Comparison of ENCODE assay signal across 22 cellular contexts in the genomic region with DNA sequence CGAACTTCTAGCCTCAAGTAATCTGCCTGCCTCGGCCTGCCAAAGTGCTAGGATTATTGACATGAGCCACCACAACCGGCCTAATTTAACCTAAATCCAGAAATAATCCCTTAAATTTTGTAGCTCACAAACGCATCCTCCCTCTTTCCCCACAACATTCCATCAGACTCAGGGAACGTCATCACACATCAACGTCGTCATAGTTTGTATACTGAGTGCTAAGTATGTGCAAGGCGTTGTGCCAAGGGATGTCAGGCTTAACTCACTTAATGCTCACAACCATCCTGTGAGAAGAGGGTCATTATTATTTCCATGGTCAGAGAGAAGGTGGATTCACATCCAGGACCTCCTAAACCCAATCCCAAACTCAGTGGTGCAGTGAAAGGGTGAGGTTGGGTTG. TPM values are rescaled to one million over a fixed set of nuclear protein-coding genes. Genes with fewer than 3 reads are reported as not detected.
DNase-seq lines count a peak whose midpoint lies in the region; ATAC-seq, FAIRE-seq and TF ChIP-seq lines count a peak whose summit lies in the region.
"Had no signal": no experiment of that assay in that cellular context is flagged by ENCODE, and none has a peak within 500 bp of the region (broad histone marks: within the 10 kb centered on the region; RNA-seq: fewer than 3 reads in every experiment).

No MANE protein-coding gene starts in this region.

- peak overlapping the region in 1 of 2 experiments; percentile 98; a peak in 1 of 4 replicates for H3K4me2 ChIP-seq in H1 (ENCODE audit: insufficient read depth in 1 of 2, low read depth in 2 of 2, low read length in 2 of 2)

- no peak overlapping the region for H4K8ac ChIP-seq in H1 (ENCODE audit: extremely low read depth, insufficient read depth, low read length)

- peaks cover 6 to 10% of the 10 kb centered on the region in 2 experiments for H4K20me1 ChIP-seq in H1 (replicated peaks in 1 of 2; ENCODE audit: control insufficient read depth in 1 of 2, insufficient read depth in 2 of 2, low read length in 2 of 2)

- H3K4ac ChIP-seq in H1 (replicated peaks; ENCODE audit: insufficient read length, low read depth, low read length), result no peak overlapping the region

- H2BK5ac ChIP-seq in H1 (ENCODE audit: low read depth, low read length), result no peak overlapping the region

- 80% methylated on average over 8 of the region's 8 CpGs; no CpG with 5 or more reads in 1 of the 2 experiments for WGBS in H1 (ENCODE audit: extremely low coverage in 1 of 2, insufficient coverage in 1 of 2, insufficient read length in 1 of 2, insufficient replicate concordance in 2 of 2, low coverage in 1 of 2, low lambda C conversion rate in 2 of 2, missing lambda C conversion rate in 1 of 2), 2 experiments

- no peak for TF ChIP-seq EP300 in H1 (IDR thresholded peaks at IDR 0.05; ENCODE audit: borderline replicate concordance in 1 of 2, low read depth in 2 of 2, low read length in 2 of 2)

- no peak overlapping the region for H3K14ac ChIP-seq in H1 (ENCODE audit: insufficient read length)

- H2BK20ac ChIP-seq in H1 (ENCODE audit: low read length), result no peak overlapping the region

- H3K4me3 ChIP-seq in H1 (ENCODE audit: extremely low read depth in 1 of 4, insufficient read depth in 2 of 4, low read depth in 3 of 4, low read length in 4 of 4), result no peak overlapping the region

- H2BK15ac ChIP-seq in H1 (ENCODE audit: low read length), result no peak overlapping the region

- H3K4me3 Mint-ChIP-seq in activated naive CD8-positive, alpha-beta T cell, result peak overlapping the region; percentile 34
- H3K4me3 Mint-ChIP-seq in activated naive CD8-positive, alpha-beta T cell treated with anti-CD3 and anti-CD28 coated beads for 36 hours, result no peak overlapping the region
- H3K4me3 Mint-ChIP-seq in natural killer cell treated with Interleukin-12 subunit alpha and Interleukin-12 subunit beta and Interleukin-15 and Interleukin-18, amount 100 ng/mL, for 72 hours, result peak overlapping the region; percentile 94

- no peak overlapping the region for H2BK120ac ChIP-seq in H1 (replicated peaks; ENCODE audit: low read depth, low read length)

- peaks cover 6% of the 10 kb centered on the region; the same call in 1 of the 2 replicates for H3K23me2 ChIP-seq in H1 (ENCODE audit: low read depth, low read length)

- H3K4me1 ChIP-seq in H1 (replicated peaks in 1 of 4; ENCODE audit: control insufficient read depth in 3 of 4, insufficient read depth in 4 of 4, low read length in 3 of 4), result peaks cover 14 to 26% (median 17%) of the 10 kb centered on the region in 4 experiments

- no peak overlapping the region for H4K91ac ChIP-seq in H1 (replicated peaks; ENCODE audit: insufficient read length, low read length)

- H3K9me3 Mint-ChIP-seq in activated naive CD8-positive, alpha-beta T cell (ENCODE audit: low read depth), result no peaks in the 10 kb centered on the region
- no peaks in the 10 kb centered on the region for H3K9me3 Mint-ChIP-seq in activated naive CD8-positive, alpha-beta T cell treated with anti-CD3 and anti-CD28 coated beads for 36 hours
- H3K9me3 Mint-ChIP-seq in natural killer cell treated with Interleukin-12 subunit alpha and Interleukin-12 subunit beta and Interleukin-15 and Interleukin-18, amount 100 ng/mL, for 72 hours, result peaks cover 4% of the 10 kb centered on the region

- no peak overlapping the region for H3K56ac ChIP-seq in H1 (replicated peaks; ENCODE audit: insufficient read length, low read depth, low read length)

- FAIRE-seq in H1 (lab: Jason Lieb, UNC) (no peak), GM12892 (lab: Jason Lieb, UNC) (no peak)
- FAIRE-seq: G401.6, RCC 7860 had no signal

- H3K79me1 ChIP-seq in H1 (ENCODE audit: low read depth, low read length), result no peaks in the 10 kb centered on the region

- H3K23ac ChIP-seq in H1 (ENCODE audit: insufficient read length), result no peak overlapping the region

- H3K9me3 ChIP-seq in H1 (ENCODE audit: insufficient read depth in 2 of 2, low read depth in 1 of 2, low read length in 1 of 2), result no peaks in the 10 kb centered on the region

- no peaks in the 10 kb centered on the region for H3K79me2 ChIP-seq in H1 (ENCODE audit: control insufficient read depth in 1 of 2, insufficient read depth in 2 of 2, low read length in 2 of 2)

- H3K18ac ChIP-seq in H1 (ENCODE audit: extremely low read depth, low read length), result no peak overlapping the region

- no peak overlapping the region for H3K9ac ChIP-seq in H1 (replicated peaks in 1 of 4; ENCODE audit: extremely low read depth in 1 of 4, low read depth in 3 of 4, low read length in 3 of 4)
- H3K9ac ChIP-seq: KMS-11 had no signal

- H2BK12ac ChIP-seq in H1 (ENCODE audit: low read depth, low read length), result no peak overlapping the region

- H4K5ac ChIP-seq in H1 (ENCODE audit: insufficient read length, low read depth, low read length), result no peak overlapping the region

- DNase-seq in activated naive CD8-positive, alpha-beta T cell treated with anti-CD3 and anti-CD28 coated beads for 36 hours, result no peak
- DNase-seq in H1 (ENCODE audit: low read depth in 1 of 2, low spot score in 2 of 2) (no peak), GM12892 (ENCODE audit: insufficient read length) (no peak), superior temporal gyrus (ENCODE audit: extremely low spot score) (no peak)
- no peak for DNase-seq in natural killer cell treated with Interleukin-12 subunit alpha and Interleukin-12 subunit beta and Interleukin-15 and Interleukin-18, amount 100 ng/mL, for 72 hours (ENCODE audit: low spot score)
- DNase-seq in effector CD4-positive, alpha-beta T cell, result no peak
- DNase-seq: 8988T; COR-L47; NCI-H1417; NCI-H187; NCI-H2107; NCI-H510A; NK-92 treated with Interleukin-12 subunit alpha and Interleukin-12 subunit beta, amount 100 ng/mL, for 24 hours had no signal

- CTCF ChIA-PET in H1 (lab: Charles Lee; ENCODE audit: partially characterized antibody), result interaction anchor here (0.9 to 9.8 kb wide), 4 partner anchors 16 to 161 kb away, joined by 3 to 62 read pairs (median 5); no protein-coding TSS in a partner anchor

- H3K27ac ChIP-seq in H1 (ENCODE audit: low read depth, low read length), result no peak overlapping the region
- H3K27ac ChIP-seq: GM23248, KMS-11 had no signal

- H2AK5ac ChIP-seq in H1 (ENCODE audit: low read depth, low read length), result 0 out of 2 replicates have a peak overlapping the region, but pooled peaks have one; percentile 1

- POLR2A ChIA-PET in H1 (lab: Charles Lee; ENCODE audit: partially characterized antibody), result interaction anchor here (1.1 kb wide), 1 partner anchor 135 kb away, joined by 3 read pairs; no protein-coding TSS in a partner anchor

- H3K27me3 Mint-ChIP-seq in activated naive CD8-positive, alpha-beta T cell, result peaks cover 26% of the 10 kb centered on the region
- H3K27me3 Mint-ChIP-seq in activated naive CD8-positive, alpha-beta T cell treated with anti-CD3 and anti-CD28 coated beads for 36 hours, result peaks cover 48% of the 10 kb centered on the region
- peaks cover 37 to 64% of the 10 kb centered on the region in 2 donors for H3K27me3 Mint-ChIP-seq in natural killer cell treated with Interleukin-12 subunit alpha and Interleukin-12 subunit beta and Interleukin-15 and Interleukin-18, amount 100 ng/mL, for 72 hours

- ATAC-seq in natural killer cell treated with Interleukin-12 subunit alpha and Interleukin-12 subunit beta and Interleukin-15 and Interleukin-18, amount 100 ng/mL, for 72 hours, result no peak
- no peak for ATAC-seq in HG03571 (IDR thresholded peaks at IDR 0.05; ENCODE audit: unreplicated experiment)

- no peak overlapping the region for H2AFZ ChIP-seq in H1 (ENCODE audit: low read length)

- no peak for TF ChIP-seq RAD21 in H1 (IDR thresholded peaks at IDR 0.05 in 1 of 2, conservative IDR thresholded peaks at IDR 0.05 in 1 of 2; ENCODE audit: low read depth in 2 of 2, low read length in 2 of 2)

- no peak overlapping the region for H3K27ac Mint-ChIP-seq in activated naive CD8-positive, alpha-beta T cell
- H3K27ac Mint-ChIP-seq in activated naive CD8-positive, alpha-beta T cell treated with anti-CD3 and anti-CD28 coated beads for 36 hours, result no peak overlapping the region
- H3K27ac Mint-ChIP-seq in natural killer cell treated with Interleukin-12 subunit alpha and Interleukin-12 subunit beta and Interleukin-15 and Interleukin-18, amount 100 ng/mL, for 72 hours, result no peak overlapping the region

- no peaks in the 10 kb centered on the region for H3K36me3 Mint-ChIP-seq in activated naive CD8-positive, alpha-beta T cell
- no peaks in the 10 kb centered on the region for H3K36me3 Mint-ChIP-seq in activated naive CD8-positive, alpha-beta T cell treated with anti-CD3 and anti-CD28 coated beads for 36 hours
- H3K36me3 Mint-ChIP-seq in natural killer cell treated with Interleukin-12 subunit alpha and Interleukin-12 subunit beta and Interleukin-15 and Interleukin-18, amount 100 ng/mL, for 72 hours, result no peaks in the 10 kb centered on the region

- TF ChIP-seq CTCF in H1 (IDR thresholded peaks at IDR 0.05; ENCODE audit: control extremely low read depth in 1 of 3, insufficient read depth in 1 of 3, low read depth in 1 of 3, low read length in 3 of 3), result no peak

- peaks cover 31% of the 10 kb centered on the region for H3K4me1 Mint-ChIP-seq in activated naive CD8-positive, alpha-beta T cell (ENCODE audit: low read depth)
- peaks cover 22% of the 10 kb centered on the region for H3K4me1 Mint-ChIP-seq in activated naive CD8-positive, alpha-beta T cell treated with anti-CD3 and anti-CD28 coated beads for 36 hours
- peaks cover 16 to 20% of the 10 kb centered on the region in 2 donors for H3K4me1 Mint-ChIP-seq in natural killer cell treated with Interleukin-12 subunit alpha and Interleukin-12 subunit beta and Interleukin-15 and Interleukin-18, amount 100 ng/mL, for 72 hours (ENCODE audit: low read depth in 2 of 2)

- TF ChIP-seq POLR2A in H1 (IDR thresholded peaks at IDR 0.05; ENCODE audit: control extremely low read depth in 1 of 2, low read depth in 2 of 2, low read length in 2 of 2), result no peak
- no peak for TF ChIP-seq POLR2A in GM12892 (IDR thresholded peaks at IDR 0.05; ENCODE audit: low read depth, low read length)

- peaks cover 37 to 58% (median 54%) of the 10 kb centered on the region in 4 experiments for H3K27me3 ChIP-seq in H1 (replicated peaks in 1 of 4; ENCODE audit: control insufficient read depth in 3 of 4, extremely low read depth in 1 of 4, insufficient read depth in 3 of 4, low read length in 3 of 4)

- H3K36me3 ChIP-seq in H1 (ENCODE audit: control insufficient read depth in 2 of 4, insufficient read depth in 4 of 4, low read length in 3 of 4), result no peaks in the 10 kb centered on the region

RNA-seq across cellular contexts. Expression of a gene that starts 9.6 kb away (rescaled TPM):
- total RNA-seq in activated naive CD8-positive, alpha-beta T cell treated with anti-CD3 and anti-CD28 coated beads for 36 hours, result not detected
- total RNA-seq in H1 (2021; fragmentation: NEBNext Ultra II Directional; extraction: Animal tissue kit (Norgen Biotek cat#: 25700)), result not detected in 2 replicates
- not detected in 2 replicates for polyA plus RNA-seq in H1 (2011; rRNA removed)
- polyA plus RNA-seq in H1 (2011; cell fraction: cytosol; rRNA removed), result not detected
- not detected for polyA plus RNA-seq in H1 (2011; cell fraction: nucleus; rRNA removed)
- polyA plus RNA-seq in H1 (2012, experiment 1 of 2), result not detected in 4 replicates
- polyA plus RNA-seq in H1 (2012, experiment 2 of 2), result not detected
- not detected for polyA plus RNA-seq in H1 (2013, experiment 1 of 2)
- 0.09 TPM for polyA plus RNA-seq in H1 (2013, experiment 2 of 2)
- polyA minus RNA-seq in H1 (2011; rRNA and poly(A)+ RNA removed), result not detected in 2 replicates
- not detected for polyA minus RNA-seq in H1 (2011; cell fraction: cytosol; rRNA and poly(A)+ RNA removed)
- not detected for polyA minus RNA-seq in H1 (2011; cell fraction: nucleus; rRNA and poly(A)+ RNA removed)
- not detected for total RNA-seq in natural killer cell treated with Interleukin-12 subunit alpha and Interleukin-12 subunit beta and Interleukin-15 and Interleukin-18, amount 100 ng/mL, for 72 hours
- polyA plus RNA-seq in GM12892 (2012; ENCODE audit: missing spikeins), result not detected
- total RNA-seq: GM23248, M059J, Right ventricle myocardium superior had no signal
- polyA plus RNA-seq: AG04450, GM23248 had no signal

RNA-seq across cellular contexts. Expression of a gene that starts 26.0 kb away (rescaled TPM):
- 10 to 100 TPM; 21.2 to 22.5 TPM for total RNA-seq in activated naive CD8-positive, alpha-beta T cell treated with anti-CD3 and anti-CD28 coated beads for 36 hours
- 10.9 and 11.9 TPM in 2 replicates for total RNA-seq in H1 (2021; fragmentation: NEBNext Ultra II Directional; extraction: Animal tissue kit (Norgen Biotek cat#: 25700))
- polyA plus RNA-seq in H1 (2011; rRNA removed), result 3.0 and 4.5 TPM in 2 replicates
- 5.6 TPM for polyA plus RNA-seq in H1 (2011; cell fraction: cytosol; rRNA removed)
- polyA plus RNA-seq in H1 (2011; cell fraction: nucleus; rRNA removed), result 2.3 TPM
- 3.9 to 5.7 TPM (median 4.9 TPM) in 4 replicates for polyA plus RNA-seq in H1 (2012, experiment 1 of 2)
- polyA plus RNA-seq in H1 (2012, experiment 2 of 2), result 3.1 TPM
- polyA plus RNA-seq in H1 (2013, experiment 1 of 2), result 5.5 TPM
- 6.7 TPM for polyA plus RNA-seq in H1 (2013, experiment 2 of 2)
- 1.6 and 2.2 TPM in 2 replicates for polyA minus RNA-seq in H1 (2011; rRNA and poly(A)+ RNA removed)
- 9.0 TPM for polyA minus RNA-seq in H1 (2011; cell fraction: cytosol; rRNA and poly(A)+ RNA removed)
- 8.7 TPM for polyA minus RNA-seq in H1 (2011; cell fraction: nucleus; rRNA and poly(A)+ RNA removed)
- 10 to 100 TPM; 15.2 to 31.3 TPM for total RNA-seq in natural killer cell treated with Interleukin-12 subunit alpha and Interleukin-12 subunit beta and Interleukin-15 and Interleukin-18, amount 100 ng/mL, for 72 hours
- polyA plus RNA-seq in GM12892 (2012; ENCODE audit: missing spikeins), result 9.0 TPM
